In genomic region chr13:45143346-45143751, GRCh38 we compare ENCODE assay signal across 19 cellular contexts. TPM values are rescaled to one million over a fixed set of nuclear protein-coding genes. Genes with fewer than 3 reads are reported as not detected.
DNase-seq lines count a peak whose midpoint lies in the region; ATAC-seq and TF ChIP-seq lines count a peak whose summit lies in the region.
"Had no signal": no experiment of that assay in that cellular context is flagged by ENCODE, and none has a peak within 500 bp of the region (broad histone marks: within the 10 kb centered on the region; RNA-seq: fewer than 3 reads in every experiment).

No MANE protein-coding gene starts in this region.

- H3K27me3 Mint-ChIP-seq in GM23338 (ENCODE audit: insufficient read depth, low read depth, poor library complexity) (peaks cover 4% of the 10 kb centered on the region), WTC11 (ENCODE audit: low read depth) (no peaks in the 10 kb centered on the region)
- H3K27me3 Mint-ChIP-seq: activated naive CD8-positive, alpha-beta T cell had no signal

- H3K4me1 Mint-ChIP-seq in GM23338: peaks cover 13% of the 10 kb centered on the region; the same call in 2 of the 3 replicates
- H3K4me1 Mint-ChIP-seq in WTC11: 0 out of 2 replicates have a peak, but pooled peaks cover 4% of the 10 kb centered on the region
- H3K4me1 Mint-ChIP-seq: CD14-positive monocyte had no signal

- H3K9me3 Mint-ChIP-seq in GM23338 (no peaks in the 10 kb centered on the region), WTC11 (no peaks in the 10 kb centered on the region)
- H3K9me3 Mint-ChIP-seq: CD14-positive monocyte; stimulated activated effector memory CD8-positive, alpha-beta T cell treated with anti-CD3 and anti-CD28 coated beads, Interleukin-12 subunit alpha, Interleukin-12 subunit beta, amount 100 ng/mL, for 72 hours had no signal

- 78 to 81% methylated on average over 7 of the region's 7 CpGs for WGBS in sigmoid colon, 2 donors

- H3K27ac Mint-ChIP-seq in GM23338: 0 out of 2 replicates have a peak overlapping the region, but pooled peaks have one; percentile 2
- H3K27ac Mint-ChIP-seq in WTC11: peak overlapping the region; percentile 47
- H3K27ac Mint-ChIP-seq: activated naive CD8-positive, alpha-beta T cell had no signal

- no peaks in the 10 kb centered on the region for H3K9me2 ChIP-seq in GM23338 (ENCODE audit: insufficient read depth)

- H3K27me3 ChIP-seq in GM23338 (ENCODE audit: insufficient read depth): no peaks in the 10 kb centered on the region
- no peaks in the 10 kb centered on the region for H3K27me3 ChIP-seq in foreskin keratinocyte
- no peaks in the 10 kb centered on the region for H3K27me3 ChIP-seq in sigmoid colon

- H3K4me2 ChIP-seq in GM23338: no peak overlapping the region

- peaks cover 3% of the 10 kb centered on the region; the same call in 1 of the 2 replicates for H4K20me1 ChIP-seq in GM23338 (replicated peaks; ENCODE audit: insufficient read depth)

- H3K27ac ChIP-seq in GM23338 (ENCODE audit: low read depth): no peak overlapping the region
- peak overlapping the region; percentile 78 for H3K27ac ChIP-seq in foreskin keratinocyte
- H3K27ac ChIP-seq in sigmoid colon: peak overlapping the region in 3 of 4 donors; percentile 19 to 54 (median 46)

- TF ChIP-seq EP300 in sigmoid colon (IDR thresholded peaks at IDR 0.05): no peak

- CTCF ChIA-PET in WTC11 (lab: Charles Lee): interaction anchor here (1.4 kb wide), 1 partner anchor 96 kb away, joined by 3 read pairs; no protein-coding TSS in a partner anchor

- no peak for ATAC-seq in GM23338
- no peak for ATAC-seq in WTC11
- peak; percentile 60 for ATAC-seq in foreskin keratinocyte
- ATAC-seq in HG03460 (IDR thresholded peaks at IDR 0.05; ENCODE audit: unreplicated experiment): no peak
- ATAC-seq: stimulated activated effector memory CD8-positive, alpha-beta T cell treated with anti-CD3 and anti-CD28 coated beads, Interleukin-12 subunit alpha, Interleukin-12 subunit beta, amount 100 ng/mL, for 72 hours had no signal

- no peak for DNase-seq in GM23338 (ENCODE audit: low spot score)
- no peak for DNase-seq in WTC11 (ENCODE audit: low spot score)
- DNase-seq in foreskin keratinocyte: peak in 1 of 2 donors; percentile 55
- DNase-seq in sigmoid colon: no peak
- no peak for DNase-seq in A172 (ENCODE audit: low spot score)
- no peak for DNase-seq in T-helper 1 cell
- no peak for DNase-seq in NCI-H774 (lab: John Stamatoyannopoulos, UW)
- DNase-seq: GF-D8; NCI-H2171 treated with DMSO at 0.1 percent for 48 hours; stimulated activated CD4-positive, alpha-beta T cell treated with anti-CD3 and anti-CD28 coated beads, Interleukin-2, amount 100 ng/mL, for 24 hours had no signal

- H2AFZ ChIP-seq in GM23338: no peak overlapping the region

- H3K36me3 ChIP-seq in GM23338 (ENCODE audit: insufficient read depth): no peaks in the 10 kb centered on the region
- peaks cover 0 to 7% (median 2%) of the 10 kb centered on the region in 4 donors for H3K36me3 ChIP-seq in sigmoid colon

- peaks cover 13% of the 10 kb centered on the region for H3K36me3 Mint-ChIP-seq in GM23338 (ENCODE audit: low read depth)
- peaks cover 6% of the 10 kb centered on the region for H3K36me3 Mint-ChIP-seq in WTC11

- no peaks in the 10 kb centered on the region for H3F3A ChIP-seq in GM23338 (replicated peaks; ENCODE audit: low read depth)

- no peak for TF ChIP-seq POLR2A in sigmoid colon (IDR thresholded peaks at IDR 0.05)

- H3K4me1 ChIP-seq in GM23338 (ENCODE audit: insufficient read depth) (no peaks in the 10 kb centered on the region), foreskin keratinocyte (peaks cover 18% of the 10 kb centered on the region), sigmoid colon (peaks cover 0 to 23% (median 0%) of the 10 kb centered on the region in 4 donors)

- no peak for TF ChIP-seq CTCF in GM23338 (conservative IDR thresholded peaks at IDR 0.05; ENCODE audit: low read depth in 2 of 2)
- no peak for TF ChIP-seq CTCF in WTC11 (IDR thresholded peaks at IDR 0.05)
- TF ChIP-seq CTCF in foreskin keratinocyte (conservative IDR thresholded peaks at IDR 0.05): no peak
- TF ChIP-seq CTCF in sigmoid colon (IDR thresholded peaks at IDR 0.05): no peak

- H3K4me3 Mint-ChIP-seq in GM23338 (no peak overlapping the region), WTC11 (no peak overlapping the region)
- H3K4me3 Mint-ChIP-seq: activated naive CD8-positive, alpha-beta T cell; CD14-positive monocyte; stimulated activated effector memory CD8-positive, alpha-beta T cell treated with anti-CD3 and anti-CD28 coated beads, Interleukin-12 subunit alpha, Interleukin-12 subunit beta, amount 100 ng/mL, for 72 hours had no signal

- intact Hi-C loops in sigmoid colon (cut with DNase I): no loop called here

- POLR2A ChIA-PET in WTC11 (lab: Charles Lee): no interaction called here

- peaks cover 80% of the 10 kb centered on the region for H3K79me2 ChIP-seq in GM23338 (replicated peaks; ENCODE audit: insufficient read depth)

- no peaks in the 10 kb centered on the region for H3K9me3 ChIP-seq in sigmoid colon

- no peak overlapping the region for H3K4me3 ChIP-seq in GM23338
- H3K4me3 ChIP-seq in sigmoid colon: no peak overlapping the region

TF ChIP-seq in GM23338, 12 proteins besides CTCF, POLR2A, EP300 and RAD21 (continues in another document):
- TF ChIP-seq ZNF331 (CRISPR knock-in tag; IDR thresholded peaks at IDR 0.05; ENCODE audit: low read depth): no peak
- TF ChIP-seq ETS1 (IDR thresholded peaks at IDR 0.05): no peak
- no peak for TF ChIP-seq EZH2 (IDR thresholded peaks at IDR 0.05; ENCODE audit: low read depth, unreplicated experiment)

TF ChIP-seq in WTC11, 78 proteins besides CTCF, POLR2A, EP300 and RAD21:
- no peak for TF ChIP-seq TCF7 (CRISPR knock-in tag; IDR thresholded peaks at IDR 0.05; ENCODE audit: low read depth)
- TF ChIP-seq NFE2L1 (CRISPR knock-in tag; IDR thresholded peaks at IDR 0.05): no peak
- TF ChIP-seq IRF1 (CRISPR knock-in tag; IDR thresholded peaks at IDR 0.05): no peak
- TF ChIP-seq GRHL2 (CRISPR knock-in tag; IDR thresholded peaks at IDR 0.05; ENCODE audit: insufficient replicate concordance, severe bottlenecking): no peak
- TF ChIP-seq PREB (CRISPR knock-in tag; IDR thresholded peaks at IDR 0.05; ENCODE audit: borderline replicate concordance): no peak
- TF ChIP-seq ZNF423 (CRISPR knock-in tag; IDR thresholded peaks at IDR 0.05): no peak
- no peak for TF ChIP-seq ERG (CRISPR knock-in tag; IDR thresholded peaks at IDR 0.05)

RNA-seq across cellular contexts. Expression of gene GTF2F2, which starts 23.0 kb away (rescaled TPM):
- total RNA-seq in GM23338 (2014; rRNA removed; shearing (Covaris generic)): 37.1 and 42.1 TPM in 2 replicates
- polyA plus RNA-seq in GM23338 (2016; fragmentation: Nextera tagmentation; extraction: Ambion mirVana) (72.0 and 75.6 TPM in 2 replicates), foreskin keratinocyte (34.5 and 42.8 TPM in 2 replicates), sigmoid colon (10 to 100 TPM; 18.5 to 21.6 (median 20.6) TPM)
- total RNA-seq in WTC11 (2021) (27.5 to 33.8 TPM (median 29.7 TPM) in 3 replicates), foreskin keratinocyte (45.4 and 49.3 TPM in 2 replicates), sigmoid colon (10 to 100 TPM; 28.5 to 32.7 (median 30.1) TPM)
- 72.2 and 79.9 TPM in 2 replicates for total RNA-seq in A172 (2014; rRNA removed; shearing (Covaris generic))

RNA-seq across cellular contexts. Expression of gene KCTD4, which starts 57.5 kb away (rescaled TPM):
- not detected in 2 replicates for total RNA-seq in GM23338 (2014; rRNA removed; shearing (Covaris generic))
- polyA plus RNA-seq in GM23338 (2016; fragmentation: Nextera tagmentation; extraction: Ambion mirVana) (0.24 and 0.26 TPM in 2 replicates), foreskin keratinocyte (0.12 and 0.17 TPM in 2 replicates), sigmoid colon (1 to 10 TPM in 1 of 3 donors, under 1 TPM in 2; 0.22 to 1.2 (median 0.60) TPM)
- total RNA-seq in WTC11 (2021) (not detected in 3 replicates), foreskin keratinocyte (0.14 and 0.21 TPM in 2 replicates), sigmoid colon (1 to 10 TPM; 1.4 to 6.8 (median 2.2) TPM)
- 0.29 TPM in 1 of 2 replicates, not detected in the other for total RNA-seq in A172 (2014; rRNA removed; shearing (Covaris generic))
- total RNA-seq: activated CD8-positive, alpha-beta memory T cell treated with anti-CD3 and anti-CD28 coated beads for 36 hours; dermis microvascular lymphatic vessel endothelial cell; glomerular endothelial cell; liver; osteocyte had no signal
